ENCODE assay signal across 8 cellular contexts in the genomic region with DNA sequence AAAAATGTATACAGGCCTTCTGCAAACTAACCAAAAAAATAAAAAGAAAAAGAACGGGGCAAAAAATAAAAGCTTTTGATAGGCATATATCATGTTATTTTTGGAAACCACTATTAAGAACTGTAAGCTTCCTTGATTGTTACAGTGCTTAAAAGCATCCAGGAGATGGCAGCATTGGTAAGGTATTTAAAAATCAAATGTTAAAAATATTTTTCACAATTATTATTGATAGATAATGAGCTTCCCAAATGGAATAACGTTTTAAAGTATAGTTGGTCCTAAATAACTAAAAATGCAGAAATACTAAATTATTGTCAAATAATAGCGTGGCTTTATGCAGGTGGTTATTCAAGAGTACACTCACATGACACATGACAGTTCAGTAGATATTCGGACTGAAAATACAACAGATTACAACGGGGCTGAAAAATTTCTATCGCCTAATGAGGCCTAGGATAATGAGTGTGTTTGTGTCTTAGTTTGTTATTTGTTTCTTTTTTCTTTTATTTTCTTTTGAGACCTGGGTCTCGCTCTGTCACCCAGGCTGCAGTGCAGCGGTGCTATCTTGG.
DNase-seq lines count a peak whose midpoint lies in the region; ATAC-seq, FAIRE-seq and TF ChIP-seq lines count a peak whose summit lies in the region.

No MANE protein-coding gene starts in this region.

- no peaks in the 10 kb centered on the region for H3K27me3 ChIP-seq in CD4-positive, alpha-beta memory T cell (ENCODE audit: insufficient read depth, low read length)
- H3K27me3 ChIP-seq in ascending aorta (no peaks in the 10 kb centered on the region), aorta (ENCODE audit: control insufficient read depth in 1 of 2, insufficient read depth in 2 of 2, low read length in 1 of 2) (no peaks in the 10 kb centered on the region)

- intact Hi-C loops in CD4-positive, alpha-beta memory T cell (cut with micrococcal nuclease), result loop anchor here (1.0 to 5.0 kb wide), 8 partner anchors 127 to 534 kb away; partner anchors contain the start of gene ATF7IP
- intact Hi-C loops in ascending aorta (cut with DNase I) (loop anchor here (1.0 to 5.0 kb wide), 3 partner anchors 127 to 424 kb away; partner anchors contain the start of gene ATF7IP), aorta (cut with DNase I) (loop anchor here (5.0 kb wide), 5 partner anchors 179 to 424 kb away; no protein-coding TSS in a partner anchor)

- no peaks in the 10 kb centered on the region for H3K27me3 Mint-ChIP-seq in CD4-positive, alpha-beta memory T cell

- POLR2A ChIA-PET in CD4-positive, alpha-beta memory T cell (lab: Charles Lee; ENCODE audit: partially characterized antibody), result interaction anchor here (0.9 to 4.1 kb wide), 12 partner anchors 13 to 532 kb away, joined by 3 to 33 read pairs (median 5); partner anchors contain the start of gene ATF7IP

- H3K4me3 ChIP-seq in CD4-positive, alpha-beta memory T cell (ENCODE audit: low read length in 2 of 2), result no peak overlapping the region
- H3K4me3 ChIP-seq in ascending aorta (no peak overlapping the region), aorta (ENCODE audit: low read length in 2 of 2) (no peak overlapping the region)

- peaks cover 0 to 29% (median 4%) of the 10 kb centered on the region in 8 donors for H3K9me3 Mint-ChIP-seq in CD4-positive, alpha-beta memory T cell

- peak; percentile 50 to 65 (median 62) for TF ChIP-seq CTCF in ascending aorta (IDR thresholded peaks at IDR 0.05)

- H3K36me3 Mint-ChIP-seq in CD4-positive, alpha-beta memory T cell, result peaks cover 0 to 3% of the 10 kb centered on the region in 2 donors

- in situ Hi-C loops in KBM-7 (cut with MboI; ENCODE audit: low pct_unique_long_range_greater_than_20kb, low sequenced_read_pairs), result loop anchor here (25.0 kb wide), 1 partner anchor 224 kb away; no protein-coding TSS in a partner anchor

- no peak overlapping the region for H3K27ac ChIP-seq in CD4-positive, alpha-beta memory T cell (ENCODE audit: low read depth, low read length)
- H3K27ac ChIP-seq in ascending aorta (no peak overlapping the region), aorta (ENCODE audit: low read depth in 1 of 2, low read length in 2 of 2) (no peak overlapping the region)

- peaks cover 19% of the 10 kb centered on the region for H3K4me1 ChIP-seq in CD4-positive, alpha-beta memory T cell (ENCODE audit: insufficient read depth, low read length)
- H3K4me1 ChIP-seq in ascending aorta (peaks cover 0 to 2% of the 10 kb centered on the region in 2 donors), aorta (ENCODE audit: control insufficient read depth in 1 of 2, insufficient read depth in 2 of 2, low read length in 2 of 2) (no peaks in the 10 kb centered on the region)

- no peaks in the 10 kb centered on the region for H3K36me3 ChIP-seq in CD4-positive, alpha-beta memory T cell (ENCODE audit: insufficient read depth, low read length)
- no peaks in the 10 kb centered on the region for H3K36me3 ChIP-seq in ascending aorta
- H3K36me3 ChIP-seq in aorta (ENCODE audit: control insufficient read depth in 1 of 2, insufficient read depth in 2 of 2, low read length in 1 of 2), result no peaks in the 10 kb centered on the region

- peak overlapping the region in 3 of 7 donors; percentile 1 to 63 (median 10) for H3K27ac Mint-ChIP-seq in CD4-positive, alpha-beta memory T cell

- peak; percentile 66 for ATAC-seq in aorta (ENCODE audit: low FRiP score)
- ATAC-seq in GM19023 (IDR thresholded peaks at IDR 0.05; ENCODE audit: unreplicated experiment), result no peak
- no peak for ATAC-seq in GM18858 (IDR thresholded peaks at IDR 0.05; ENCODE audit: unreplicated experiment)

- peaks cover 13 to 22% (median 18%) of the 10 kb centered on the region in 4 donors for H3K4me1 Mint-ChIP-seq in CD4-positive, alpha-beta memory T cell

- FAIRE-seq in islet of Langerhans (lab: Jason Lieb, UNC), result peak; percentile 96

- peaks cover 0 to 6% of the 10 kb centered on the region in 2 donors for H3K9me3 ChIP-seq in CD4-positive, alpha-beta memory T cell (ENCODE audit: control insufficient read depth in 1 of 2, low read length in 2 of 2)
- peaks cover 12 to 15% of the 10 kb centered on the region in 2 donors for H3K9me3 ChIP-seq in ascending aorta
- H3K9me3 ChIP-seq in aorta (ENCODE audit: control insufficient read depth, low read length), result peaks cover 1% of the 10 kb centered on the region

- 44 to 49% methylated on average over 8 of the region's 8 CpGs for WGBS in aorta, 2 donors

- DNase-seq in CD4-positive, alpha-beta memory T cell, result peak in 4 of 5 donors; percentile 29 to 44 (median 39)
- peak; percentile 41 for DNase-seq in KBM-7
- no peak for DNase-seq in ascending aorta (ENCODE audit: low spot score in 2 of 2)
- DNase-seq in aorta, result no peak
- no peak for DNase-seq in stimulated activated CD8-positive, alpha-beta memory T cell treated with anti-CD3 and anti-CD28 coated beads, Interleukin-4, amount 100 ng/mL, for 48 hours

- H3K4me3 Mint-ChIP-seq in CD4-positive, alpha-beta memory T cell, result peak overlapping the region in 3 of 8 donors; percentile 6 to 55 (median 12)

- CTCF ChIA-PET in CD4-positive, alpha-beta memory T cell (lab: Charles Lee; ENCODE audit: partially characterized antibody), result interaction anchor here (0.8 to 6.9 kb wide), 49 partner anchors 9 to 983 kb away, joined by 3 to 76 read pairs (median 6); partner anchors contain the start of genes ATF7IP and RERG

Comparison
In these comparisons a context has a peak if more than half of its experiments do, and no peak if none do; other contexts are left out.
1. DNase-seq: peak in CD4-positive, alpha-beta memory T cell (4 of 5) and KBM-7 (single experiment); none in ascending aorta (0 of 2), aorta (0 of 2) and stimulated activated CD8-positive, alpha-beta memory T cell treated with anti-CD3 and anti-CD28 coated beads, Interleukin-4, amount 100 ng/mL, for 48 hours (single experiment).